11 cellular contexts compared by ENCODE assay signal in the genomic region with DNA sequence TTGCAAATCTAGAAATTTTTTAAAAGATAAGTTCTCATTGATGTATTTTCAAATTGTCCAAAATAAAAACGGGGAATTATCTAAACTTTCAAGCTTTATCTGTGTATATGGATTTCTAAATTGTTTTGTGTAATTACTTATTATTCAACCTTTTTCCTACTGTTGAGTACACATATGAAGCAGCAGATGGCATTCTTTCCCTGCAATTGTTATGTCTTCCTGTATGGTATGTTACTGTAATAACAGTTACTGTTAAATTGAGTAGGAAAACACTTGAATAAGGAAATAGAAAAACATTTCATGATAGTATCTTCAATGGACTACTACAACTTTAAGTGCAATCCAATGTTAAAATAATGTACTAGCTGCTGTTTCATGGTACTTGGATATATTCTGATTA.
A peak's percentile ranks its signal among the peaks of the same experiment; 100 is the strongest.
DNase-seq lines count a peak whose midpoint lies in the region; ATAC-seq, FAIRE-seq and TF ChIP-seq lines count a peak whose summit lies in the region.
"Had no signal": no experiment of that assay in that cellular context is flagged by ENCODE, and none has a peak within 500 bp of the region (broad histone marks: within the 10 kb centered on the region; RNA-seq: fewer than 3 reads in every experiment).

No MANE protein-coding gene starts in this region.

- no peak for TF ChIP-seq EP300 in esophagus muscularis mucosa (IDR thresholded peaks at IDR 0.05)

- no peaks in the 10 kb centered on the region for H3K36me3 ChIP-seq in thyroid gland
- no peaks in the 10 kb centered on the region for H3K36me3 ChIP-seq in esophagus muscularis mucosa
- H3K36me3 ChIP-seq: gastroesophageal sphincter, neutrophil had no signal

- H3K9me3 ChIP-seq in thyroid gland, result no peaks in the 10 kb centered on the region
- H3K9me3 ChIP-seq in esophagus muscularis mucosa, result no peaks in the 10 kb centered on the region
- H3K9me3 ChIP-seq: gastroesophageal sphincter, neutrophil had no signal

- H3K27ac ChIP-seq in thyroid gland (no peak overlapping the region), esophagus muscularis mucosa (replicated peaks in 1 of 4) (no peak overlapping the region)
- H3K27ac ChIP-seq: gastroesophageal sphincter, neutrophil had no signal

- H3K4me1 ChIP-seq in thyroid gland (no peaks in the 10 kb centered on the region), esophagus muscularis mucosa (no peaks in the 10 kb centered on the region)
- H3K4me1 ChIP-seq: gastroesophageal sphincter had no signal

- FAIRE-seq in TTC549 (lab: Jason Lieb, UNC), result peak; percentile 55

- no peak for TF ChIP-seq POLR2A in thyroid gland (IDR thresholded peaks at IDR 0.05)
- TF ChIP-seq POLR2A in esophagus muscularis mucosa (IDR thresholded peaks at IDR 0.05; ENCODE audit: low read depth), result no peak

- no peak for TF ChIP-seq CTCF in thyroid gland (IDR thresholded peaks at IDR 0.05)
- TF ChIP-seq CTCF in esophagus muscularis mucosa (IDR thresholded peaks at IDR 0.05), result no peak

- H3K27me3 ChIP-seq in thyroid gland, result no peaks in the 10 kb centered on the region
- H3K27me3 ChIP-seq in esophagus muscularis mucosa, result no peaks in the 10 kb centered on the region
- H3K27me3 ChIP-seq: gastroesophageal sphincter, neutrophil had no signal

- ATAC-seq in HG02588 (IDR thresholded peaks at IDR 0.05; ENCODE audit: unreplicated experiment), result no peak
- ATAC-seq: gastroesophageal sphincter, T-helper 17 cell had no signal

- 43 to 88% methylated on average over 1 of the region's 1 CpG for WGBS in thyroid gland, 2 donors
- WGBS in esophagus muscularis mucosa, result 20% methylated on average over 1 of the region's 1 CpG

- intact Hi-C loops in thyroid gland (cut with DNase I), result no loop called here
- intact Hi-C loops in posterior cingulate gyrus (cut with DNase I), result no loop called here
- intact Hi-C loops in esophagus muscularis mucosa (cut with DNase I), result no loop called here

- DNase-seq in EL, result peak; percentile 14
- DNase-seq in NCI-H1105 treated with DMSO at 0.1 percent for 48 hours (lab: John Stamatoyannopoulos, UW), result peak; percentile 74
- DNase-seq in kidney tubule cell (ENCODE audit: low spot score), result peak; percentile 20
- no peak for DNase-seq in thyroid gland
- DNase-seq in posterior cingulate gyrus, result no peak
- no peak for DNase-seq in esophagus muscularis mucosa (ENCODE audit: extremely low spot score)
- DNase-seq: T-helper 17 cell had no signal

- H3K4me3 ChIP-seq in thyroid gland (replicated peaks in 1 of 3), result no peak overlapping the region
- H3K4me3 ChIP-seq in esophagus muscularis mucosa, result no peak overlapping the region
- H3K4me3 ChIP-seq: gastroesophageal sphincter had no signal

Comparison
In these comparisons a context has a peak if more than half of its experiments do, and no peak if none do; other contexts are left out.
1. DNase-seq: peak in EL (single experiment), NCI-H1105 treated with DMSO at 0.1 percent for 48 hours (single experiment) and kidney tubule cell (single experiment); none in thyroid gland (0 of 2), posterior cingulate gyrus (0 of 10) and esophagus muscularis mucosa (single experiment).